In the genomic region with DNA sequence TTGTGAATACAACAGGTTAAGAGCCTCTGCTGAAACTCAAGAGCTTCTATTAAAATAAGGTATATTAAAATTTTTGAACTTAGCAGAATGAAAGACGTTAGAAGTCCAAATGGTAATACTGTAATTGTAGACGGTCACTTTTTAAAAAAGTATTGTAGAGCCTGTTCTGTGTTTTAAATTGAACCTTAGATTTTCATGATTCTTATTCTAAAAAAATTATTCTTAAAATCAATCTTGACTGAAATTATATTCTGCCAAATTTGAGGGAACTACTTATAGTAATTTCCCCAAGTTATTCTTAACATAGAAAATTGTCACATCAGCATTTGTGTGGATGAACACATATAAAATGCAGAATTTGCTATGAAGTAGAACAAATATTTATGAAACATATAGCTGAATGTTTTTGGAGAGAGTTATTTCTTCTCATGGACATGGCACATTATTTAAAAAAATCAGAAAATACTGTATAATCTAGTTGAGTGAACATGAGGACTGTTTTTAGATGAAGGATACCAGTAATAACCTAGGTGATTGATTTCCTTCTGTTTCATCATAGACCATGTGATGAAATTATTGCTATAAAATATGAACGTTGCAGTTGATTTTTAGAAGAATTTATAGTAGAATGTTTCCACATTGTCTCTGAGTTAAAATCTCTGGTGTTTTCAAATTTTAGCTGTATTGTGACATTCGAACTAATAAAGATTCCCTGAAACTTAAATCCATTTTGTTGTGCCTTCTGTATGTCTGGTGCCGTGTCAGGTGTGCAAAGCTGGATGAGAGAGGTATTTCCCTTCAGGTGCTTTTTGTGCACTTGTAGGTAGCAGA, we compare ENCODE assay signal across 11 cellular contexts. TPM values are rescaled to one million over a fixed set of nuclear protein-coding genes. Genes with fewer than 3 reads are reported as not detected.
DNase-seq lines count a peak whose midpoint lies in the region; ATAC-seq, FAIRE-seq and TF ChIP-seq lines count a peak whose summit lies in the region.
"Had no signal": no experiment of that assay in that cellular context is flagged by ENCODE, and none has a peak within 500 bp of the region (broad histone marks: within the 10 kb centered on the region; RNA-seq: fewer than 3 reads in every experiment).

No MANE protein-coding gene starts in this region.

- no peak overlapping the region for H2AK5ac ChIP-seq in H1 (ENCODE audit: low read depth, low read length)

- no peaks in the 10 kb centered on the region; a peak in 1 of 7 replicates for H3K27me3 ChIP-seq in H1 (replicated peaks in 1 of 4; ENCODE audit: control insufficient read depth in 3 of 4, extremely low read depth in 1 of 4, insufficient read depth in 3 of 4, low read length in 3 of 4)
- no peaks in the 10 kb centered on the region for H3K27me3 ChIP-seq in skeletal muscle satellite cell (ENCODE audit: control insufficient read depth, insufficient read depth, low read length)
- no peaks in the 10 kb centered on the region for H3K27me3 ChIP-seq in heart left ventricle
- H3K27me3 ChIP-seq: gastroesophageal sphincter had no signal

- intact Hi-C loops in heart left ventricle (cut with DNase I), result no loop called here

- no peak for FAIRE-seq in H1 (lab: Jason Lieb, UNC)

- H3K4me2 ChIP-seq in H1 (ENCODE audit: insufficient read depth in 1 of 2, low read depth in 2 of 2, low read length in 2 of 2) (peak overlapping the region in 1 of 2 experiments; percentile 72; a peak in 2 of 4 replicates), skeletal muscle satellite cell (ENCODE audit: low read length) (peak overlapping the region; percentile 83)

- H3K56ac ChIP-seq in H1 (replicated peaks; ENCODE audit: insufficient read length, low read depth, low read length), result no peak overlapping the region

- H4K91ac ChIP-seq in H1 (replicated peaks; ENCODE audit: insufficient read length, low read length), result no peak overlapping the region

- no peak overlapping the region for H2BK12ac ChIP-seq in H1 (ENCODE audit: low read depth, low read length)

- no peaks in the 10 kb centered on the region for H3K9me3 Mint-ChIP-seq in activated T-cell treated with anti-CD3 and anti-CD28 coated beads, Interleukin-2, amount 50 U/mL, for 72 hours

- CTCF ChIA-PET in H1 (lab: Charles Lee; ENCODE audit: partially characterized antibody), result interaction anchor here (0.8 to 5.6 kb wide), 9 partner anchors 9 to 162 kb away, joined by 3 to 26 read pairs (median 3); no protein-coding TSS in a partner anchor

- H4K5ac ChIP-seq in H1 (ENCODE audit: insufficient read length, low read depth, low read length), result no peak overlapping the region

- no peaks in the 10 kb centered on the region for H3K36me3 ChIP-seq in H1 (ENCODE audit: control insufficient read depth in 2 of 4, insufficient read depth in 4 of 4, low read length in 3 of 4)
- H3K36me3 ChIP-seq in skeletal muscle satellite cell (ENCODE audit: insufficient read depth, low read length), result no peaks in the 10 kb centered on the region
- no peaks in the 10 kb centered on the region for H3K36me3 ChIP-seq in heart left ventricle
- H3K36me3 ChIP-seq: gastroesophageal sphincter had no signal

- WGBS in H1 (ENCODE audit: extremely low coverage in 1 of 2, insufficient coverage in 1 of 2, insufficient read length in 1 of 2, insufficient replicate concordance in 2 of 2, low coverage in 1 of 2, low lambda C conversion rate in 2 of 2, missing lambda C conversion rate in 1 of 2), 2 experiments, result 91% methylated on average over 5 of the region's 5 CpGs; no CpG with 5 or more reads in 1 of the 2 experiments
- 85 to 91% (median 88%) methylated on average over 5 of the region's 5 CpGs for WGBS in heart left ventricle, 4 donors

- H3K4me1 ChIP-seq in H1 (replicated peaks in 1 of 4; ENCODE audit: control insufficient read depth in 3 of 4, insufficient read depth in 4 of 4, low read length in 3 of 4) (peaks cover 0 to 10% (median 3%) of the 10 kb centered on the region in 4 experiments; a peak in 6 of 7 replicates), skeletal muscle satellite cell (ENCODE audit: control insufficient read depth, insufficient read depth, low read length) (peaks cover 22% of the 10 kb centered on the region), heart left ventricle (peaks cover 0 to 54% (median 39%) of the 10 kb centered on the region in 12 donors)

- H3K14ac ChIP-seq in H1 (ENCODE audit: insufficient read length), result no peak overlapping the region

- no peak for TF ChIP-seq RAD21 in H1 (IDR thresholded peaks at IDR 0.05 in 1 of 2, conservative IDR thresholded peaks at IDR 0.05 in 1 of 2; ENCODE audit: low read depth in 2 of 2, low read length in 2 of 2)

- no peak overlapping the region for H2BK20ac ChIP-seq in H1 (ENCODE audit: low read length)

- H2AFZ ChIP-seq in H1 (ENCODE audit: low read length), result no peak overlapping the region

- peaks cover 32 to 74% of the 10 kb centered on the region in 2 experiments for H3K79me2 ChIP-seq in H1 (ENCODE audit: control insufficient read depth in 1 of 2, insufficient read depth in 2 of 2, low read length in 2 of 2)

- no peak for ATAC-seq in activated T-cell treated with anti-CD3 and anti-CD28 coated beads, Interleukin-2, amount 50 U/mL, for 72 hours (replicated peaks in 1 of 2)
- no peak for ATAC-seq in heart left ventricle
- ATAC-seq: gastroesophageal sphincter had no signal

- H3K27ac Mint-ChIP-seq in activated T-cell treated with anti-CD3 and anti-CD28 coated beads, Interleukin-2, amount 50 U/mL, for 72 hours, result peak overlapping the region; percentile 80

- peaks cover 3 to 10% of the 10 kb centered on the region in 2 experiments for H4K20me1 ChIP-seq in H1 (replicated peaks in 1 of 2; ENCODE audit: control insufficient read depth in 1 of 2, insufficient read depth in 2 of 2, low read length in 2 of 2)

- peaks cover 9% of the 10 kb centered on the region for H3K79me1 ChIP-seq in H1 (ENCODE audit: low read depth, low read length)

- H3K4me3 ChIP-seq in H1 (ENCODE audit: extremely low read depth in 1 of 4, insufficient read depth in 2 of 4, low read depth in 3 of 4, low read length in 4 of 4) (peak overlapping the region in 1 of 4 experiments; percentile 81; a peak in 1 of 8 replicates), skeletal muscle satellite cell (ENCODE audit: low read length) (no peak overlapping the region), heart left ventricle (no peak overlapping the region)
- H3K4me3 ChIP-seq: gastroesophageal sphincter had no signal

- DNase-seq in activated T-cell treated with anti-CD3 and anti-CD28 coated beads, Interleukin-2, amount 50 U/mL, for 72 hours, result no peak
- DNase-seq in activated T-cell treated with anti-CD3 and anti-CD28 coated beads for 4 hours (no peak), OCI-M1 (lab: John Stamatoyannopoulos, UW) (peak; percentile 78), H1 (ENCODE audit: low read depth in 1 of 2, low spot score in 2 of 2) (no peak), islet precursor cell (no peak), heart left ventricle (no peak)
- DNase-seq in activated effector memory CD4-positive, alpha-beta T cell treated with anti-CD3 and anti-CD28 coated beads, Interleukin-2, amount 50 U/mL, for 16 hours, result no peak
- DNase-seq: kidney glomerular epithelial cell, Right ventricle myocardium superior had no signal

- TF ChIP-seq POLR2A in H1 (IDR thresholded peaks at IDR 0.05; ENCODE audit: control extremely low read depth in 1 of 2, low read depth in 2 of 2, low read length in 2 of 2) (no peak), heart left ventricle (IDR thresholded peaks at IDR 0.05) (no peak)

- H3K18ac ChIP-seq in H1 (ENCODE audit: extremely low read depth, low read length), result no peak overlapping the region

- POLR2A ChIA-PET in H1 (lab: Charles Lee; ENCODE audit: partially characterized antibody), result interaction anchor here (0.6 to 3.2 kb wide), 3 partner anchors 11 to 104 kb away, joined by 3 to 11 read pairs (median 3); no protein-coding TSS in a partner anchor

- H3K9ac ChIP-seq in H1 (replicated peaks in 1 of 4; ENCODE audit: extremely low read depth in 1 of 4, low read depth in 3 of 4, low read length in 3 of 4) (no peak overlapping the region), skeletal muscle satellite cell (ENCODE audit: low read depth, low read length) (no peak overlapping the region)

- no peak overlapping the region for H4K8ac ChIP-seq in H1 (ENCODE audit: extremely low read depth, insufficient read depth, low read length)

- H3K36me3 Mint-ChIP-seq in activated T-cell treated with anti-CD3 and anti-CD28 coated beads, Interleukin-2, amount 50 U/mL, for 72 hours (ENCODE audit: insufficient read depth in 2 of 2), result peaks cover 4 to 7% of the 10 kb centered on the region in 2 donors

- H3K23ac ChIP-seq in H1 (ENCODE audit: insufficient read length), result no peak overlapping the region

- H2BK15ac ChIP-seq in H1 (ENCODE audit: low read length), result no peak overlapping the region

- peak overlapping the region; percentile 91 to 95 for H3K4me3 Mint-ChIP-seq in activated T-cell treated with anti-CD3 and anti-CD28 coated beads, Interleukin-2, amount 50 U/mL, for 72 hours

- H3K4ac ChIP-seq in H1 (replicated peaks; ENCODE audit: insufficient read length, low read depth, low read length), result no peak overlapping the region

- H3K23me2 ChIP-seq in H1 (ENCODE audit: low read depth, low read length), result peaks cover 8% of the 10 kb centered on the region

- H2BK5ac ChIP-seq in H1 (ENCODE audit: low read depth, low read length), result no peak overlapping the region

- no peaks in the 10 kb centered on the region for H3K9me3 ChIP-seq in H1 (ENCODE audit: insufficient read depth in 2 of 2, low read depth in 1 of 2, low read length in 1 of 2)
- H3K9me3 ChIP-seq in skeletal muscle satellite cell (replicated peaks; ENCODE audit: low read length), result no peaks in the 10 kb centered on the region
- H3K9me3 ChIP-seq in heart left ventricle, result no peaks in the 10 kb centered on the region
- H3K9me3 ChIP-seq: gastroesophageal sphincter had no signal

- peaks cover 65% of the 10 kb centered on the region for H3K4me1 Mint-ChIP-seq in activated T-cell treated with anti-CD3 and anti-CD28 coated beads, Interleukin-2, amount 50 U/mL, for 72 hours (ENCODE audit: low read depth)

- no peak overlapping the region for H3K27ac ChIP-seq in H1 (ENCODE audit: low read depth, low read length)
- H3K27ac ChIP-seq in heart left ventricle, result no peak overlapping the region
- H3K27ac ChIP-seq: gastroesophageal sphincter had no signal

- no peak for TF ChIP-seq CTCF in H1 (IDR thresholded peaks at IDR 0.05; ENCODE audit: control extremely low read depth in 1 of 3, insufficient read depth in 1 of 3, low read depth in 1 of 3, low read length in 3 of 3)
- no peak for TF ChIP-seq CTCF in heart left ventricle (IDR thresholded peaks at IDR 0.05)

- no peaks in the 10 kb centered on the region for H3K27me3 Mint-ChIP-seq in activated T-cell treated with anti-CD3 and anti-CD28 coated beads, Interleukin-2, amount 50 U/mL, for 72 hours (ENCODE audit: low read depth)

- no peak overlapping the region for H2BK120ac ChIP-seq in H1 (replicated peaks; ENCODE audit: low read depth, low read length)

- TF ChIP-seq EP300 in H1 (IDR thresholded peaks at IDR 0.05; ENCODE audit: borderline replicate concordance in 1 of 2, low read depth in 2 of 2, low read length in 2 of 2), result no peak

RNA-seq across cellular contexts. Expression of a gene that starts 2.8 kb away (rescaled TPM):
- total RNA-seq in activated T-cell treated with anti-CD3 and anti-CD28 coated beads, Interleukin-2, amount 50 U/mL, for 72 hours, result 10 to 100 TPM; 32.9 to 34.7 TPM
- 66.3 and 67.0 TPM in 2 replicates for total RNA-seq in H1 (2021; fragmentation: NEBNext Ultra II Directional; extraction: Animal tissue kit (Norgen Biotek cat#: 25700))
- polyA plus RNA-seq in H1 (2011; rRNA removed) (19.5 and 32.5 TPM in 2 replicates), heart left ventricle (10 to 100 TPM; 16.4 to 16.9 TPM)
- 44.7 TPM for polyA plus RNA-seq in H1 (2011; cell fraction: cytosol; rRNA removed)
- 39.2 TPM for polyA plus RNA-seq in H1 (2011; cell fraction: nucleus; rRNA removed)
- polyA plus RNA-seq in H1 (2012, experiment 1 of 2), result 35.6 to 61.1 TPM (median 49.4 TPM) in 4 replicates
- polyA plus RNA-seq in H1 (2012, experiment 2 of 2), result 21.8 TPM
- polyA plus RNA-seq in H1 (2013, experiment 1 of 2), result 69.9 TPM
- polyA plus RNA-seq in H1 (2013, experiment 2 of 2), result 75.1 TPM
- polyA minus RNA-seq in H1 (2011; rRNA and poly(A)+ RNA removed), result 16.6 and 28.6 TPM in 2 replicates
- 39.0 TPM for polyA minus RNA-seq in H1 (2011; cell fraction: cytosol; rRNA and poly(A)+ RNA removed)
- 19.7 TPM for polyA minus RNA-seq in H1 (2011; cell fraction: nucleus; rRNA and poly(A)+ RNA removed)
- total RNA-seq in skeletal muscle satellite cell (2012; rRNA removed), result 22.3 and 30.2 TPM in 2 replicates
- 10 to 100 TPM in 8 of 9 donors, 1 to 10 TPM in 1; 9.9 to 20.3 (median 15.4) TPM for total RNA-seq in heart left ventricle
